9 cellular contexts compared by ENCODE assay signal in the genomic region with DNA sequence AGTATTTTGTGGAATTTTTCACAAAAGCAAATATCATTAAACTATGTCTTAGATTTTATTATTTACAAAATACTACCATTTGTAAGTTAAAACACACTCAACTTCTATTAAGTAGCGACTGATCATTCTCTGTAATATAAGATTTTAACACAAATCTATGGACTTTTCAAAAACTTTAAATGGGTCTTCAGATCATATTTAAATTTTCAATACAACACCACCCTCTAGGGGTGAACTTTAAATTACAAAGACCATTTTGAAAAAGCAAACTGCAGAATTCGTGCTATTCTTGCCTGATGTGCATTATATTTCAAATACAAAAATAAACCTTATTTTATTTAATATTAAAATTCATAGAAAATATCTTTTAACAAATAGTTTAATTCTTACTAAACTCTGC. TPM values are rescaled to one million over a fixed set of nuclear protein-coding genes. Genes with fewer than 3 reads are reported as not detected.
DNase-seq lines count a peak whose midpoint lies in the region; ATAC-seq, FAIRE-seq and TF ChIP-seq lines count a peak whose summit lies in the region.
"Had no signal": no experiment of that assay in that cellular context is flagged by ENCODE, and none has a peak within 500 bp of the region (broad histone marks: within the 10 kb centered on the region; RNA-seq: fewer than 3 reads in every experiment).

No MANE protein-coding gene starts in this region.

- H3K27ac Mint-ChIP-seq in astrocyte (ENCODE audit: unreplicated experiment) = no peak overlapping the region
- H3K27ac Mint-ChIP-seq: activated naive CD8-positive, alpha-beta T cell treated with anti-CD3 and anti-CD28 coated beads, Interleukin-2, amount 10 ng/mL, durations not matched to agents 7 days and 5 days had no signal

- intact Hi-C loops in right lobe of liver (cut with DNase I) = loop anchor here (5.0 to 10.0 kb wide), 2 partner anchors 270 to 277 kb away; no protein-coding TSS in a partner anchor

- H3K9me3 Mint-ChIP-seq in astrocyte (ENCODE audit: unreplicated experiment) = no peaks in the 10 kb centered on the region
- H3K9me3 Mint-ChIP-seq: activated naive CD8-positive, alpha-beta T cell treated with anti-CD3 and anti-CD28 coated beads, Interleukin-2, amount 10 ng/mL, durations not matched to agents 7 days and 5 days had no signal

- TF ChIP-seq POLR2A in right lobe of liver (IDR thresholded peaks at IDR 0.05) = no peak

- peak overlapping the region; percentile 8 for H3K27ac ChIP-seq in astrocyte (ENCODE audit: low read depth, low read length)
- no peak overlapping the region for H3K27ac ChIP-seq in right lobe of liver

- H3K4me3 ChIP-seq in astrocyte (ENCODE audit: insufficient read depth, low read depth, low read length) (no peak overlapping the region), right lobe of liver (no peak overlapping the region)

- no peaks in the 10 kb centered on the region for H4K20me1 ChIP-seq in astrocyte (ENCODE audit: insufficient read depth, low read length)

- peaks cover 3% of the 10 kb centered on the region for H3K4me1 Mint-ChIP-seq in astrocyte (ENCODE audit: low read depth, unreplicated experiment)

- peaks cover 6% of the 10 kb centered on the region for H3K79me2 ChIP-seq in astrocyte (ENCODE audit: insufficient read depth, low read length)

- no peaks in the 10 kb centered on the region for H3K36me3 ChIP-seq in astrocyte (ENCODE audit: insufficient read depth, low read length)
- H3K36me3 ChIP-seq in right lobe of liver = no peaks in the 10 kb centered on the region

- H3K27me3 ChIP-seq in astrocyte (ENCODE audit: insufficient read depth, low read length) (no peaks in the 10 kb centered on the region), right lobe of liver (no peaks in the 10 kb centered on the region)

- WGBS in right lobe of liver (ENCODE audit: insufficient coverage, low coverage, low lambda C conversion rate, missing lambda C conversion rate) = 16% methylated on average over 2 of the region's 2 CpGs

- H3K4me2 ChIP-seq in astrocyte (ENCODE audit: low read length) = no peak overlapping the region

- peak; percentile 38 for DNase-seq in AG20443 (ENCODE audit: low spot score)
- peak; percentile 59 for DNase-seq in KBM-7
- no peak for DNase-seq in astrocyte (ENCODE audit: low read depth)
- DNase-seq in right lobe of liver = no peak
- no peak for DNase-seq in 8988T
- DNase-seq in UCSD-AML1 (lab: John Stamatoyannopoulos, UW; ENCODE audit: unreplicated experiment) = no peak
- DNase-seq: activated naive CD8-positive, alpha-beta T cell treated with anti-CD3 and anti-CD28 coated beads, Interleukin-2, amount 10 ng/mL, durations not matched to agents 7 days and 5 days had no signal

- peak; percentile 33 for TF ChIP-seq CTCF in astrocyte (IDR thresholded peaks at IDR 0.05; ENCODE audit: insufficient read depth, low read depth, low read length)
- peak; percentile 44 to 60 (median 53) for TF ChIP-seq CTCF in right lobe of liver (IDR thresholded peaks at IDR 0.05)

- no peak overlapping the region for H2AFZ ChIP-seq in astrocyte (ENCODE audit: low read depth, low read length)

- H3K4me1 ChIP-seq in astrocyte (ENCODE audit: insufficient read depth, low read length) = peaks cover 5% of the 10 kb centered on the region
- no peaks in the 10 kb centered on the region for H3K4me1 ChIP-seq in right lobe of liver

- no peaks in the 10 kb centered on the region for H3K27me3 Mint-ChIP-seq in astrocyte (ENCODE audit: low read depth, unreplicated experiment)

- FAIRE-seq in astrocyte (lab: Jason Lieb, UNC) = peak; percentile 41

- H3K9ac ChIP-seq in astrocyte (ENCODE audit: low read length) = no peak overlapping the region

- H3K9me3 ChIP-seq in astrocyte (ENCODE audit: insufficient read depth, low read depth, low read length) = no peaks in the 10 kb centered on the region
- H3K9me3 ChIP-seq in right lobe of liver = no peaks in the 10 kb centered on the region

- in situ Hi-C loops in KBM-7 (cut with MboI; ENCODE audit: low pct_unique_long_range_greater_than_20kb, low sequenced_read_pairs) = loop anchor here (25.0 kb wide), 1 partner anchor 265 kb away; no protein-coding TSS in a partner anchor

- peaks cover 2% of the 10 kb centered on the region for H3K36me3 Mint-ChIP-seq in astrocyte (ENCODE audit: low read depth, unreplicated experiment)
- H3K36me3 Mint-ChIP-seq: activated naive CD8-positive, alpha-beta T cell treated with anti-CD3 and anti-CD28 coated beads, Interleukin-2, amount 10 ng/mL, durations not matched to agents 7 days and 5 days had no signal

- no peak overlapping the region for H3K4me3 Mint-ChIP-seq in astrocyte (ENCODE audit: unreplicated experiment)
- H3K4me3 Mint-ChIP-seq: activated naive CD8-positive, alpha-beta T cell treated with anti-CD3 and anti-CD28 coated beads, Interleukin-2, amount 10 ng/mL, durations not matched to agents 7 days and 5 days had no signal

- ATAC-seq in right lobe of liver (peak in 3 of 4 donors; percentile 40 to 58 (median 50)), HG03196 (IDR thresholded peaks at IDR 0.05; ENCODE audit: unreplicated experiment) (no peak), HG03039 (IDR thresholded peaks at IDR 0.05; ENCODE audit: unreplicated experiment) (no peak)

RNA-seq across cellular contexts. Expression of gene VGLL4, which starts 8.2 kb away (rescaled TPM):
- total RNA-seq in astrocyte (69.7 and 70.3 TPM in 2 replicates), right lobe of liver (10 to 100 TPM; 10.4 to 22.4 (median 15.2) TPM)

Comparison
In these comparisons a context has a peak if more than half of its experiments do, and no peak if none do; other contexts are left out.
1. DNase-seq: peak in AG20443 (single experiment) and KBM-7 (single experiment); none in astrocyte (single experiment), right lobe of liver (0 of 3), 8988T (single experiment) and UCSD-AML1 (single experiment).
2. ATAC-seq: peak in right lobe of liver (3 of 4); none in HG03196 (single experiment) and HG03039 (single experiment).